Comparison of ENCODE assay signal across 23 cellular contexts in the genomic region with DNA sequence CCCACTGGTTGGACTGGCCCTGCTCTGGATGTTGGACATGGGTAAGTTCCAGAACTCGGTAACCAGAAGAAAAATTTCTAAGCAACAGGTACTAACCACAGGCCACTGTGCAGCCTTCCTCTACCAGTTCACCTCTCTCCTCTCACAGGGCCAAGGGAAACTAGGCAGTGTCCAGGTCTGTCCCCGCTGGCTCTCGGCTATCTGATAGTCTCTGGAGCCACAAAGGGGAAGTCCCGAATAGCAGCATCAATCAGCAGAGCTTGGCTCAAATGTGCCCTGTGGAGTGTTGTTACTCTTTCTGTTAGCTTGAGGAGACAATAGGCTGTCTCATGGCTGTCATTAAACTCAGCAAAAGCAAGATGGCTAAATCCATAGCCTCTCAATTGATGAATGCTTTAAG.
"Had no signal": no experiment of that assay in that cellular context is flagged by ENCODE, and none has a peak within 500 bp of the region (broad histone marks: within the 10 kb centered on the region; RNA-seq: fewer than 3 reads in every experiment).

No MANE protein-coding gene starts in this region.

- H3K27me3 ChIP-seq: colonic mucosa, dorsolateral prefrontal cortex, left lung, neutrophil, pancreas, testis, transverse colon, uterus had no signal

- FAIRE-seq: bronchial epithelial cell, frontal cortex, pancreas had no signal

- H3K36me3 ChIP-seq: colonic mucosa, left lung, neutrophil, pancreas, transverse colon, uterus had no signal

- H3K4me1 ChIP-seq: colonic mucosa, left lung, pancreas, psoas muscle, testis, transverse colon, uterus had no signal

- ATAC-seq: activated CD8-positive, alpha-beta T cell treated with anti-CD3 and anti-CD28 coated beads for 36 hours; activated naive CD8-positive, alpha-beta T cell treated with anti-CD3 and anti-CD28 coated beads, Interleukin-2, amount 50 U/mL, for 24 hours; activated T-cell treated with anti-CD3 and anti-CD28 coated beads, Interleukin-2, amount 50 U/mL, for 4 hours; left lung; pancreas; psoas muscle; T-helper 17 cell had no signal

- H3K4me3 ChIP-seq: colonic mucosa, dorsolateral prefrontal cortex, left lung, lung, pancreas, psoas muscle, testis, transverse colon, uterus had no signal

- H3K27ac ChIP-seq: colonic mucosa, dorsolateral prefrontal cortex, left lung, neutrophil, pancreas, psoas muscle, testis, transverse colon, uterus had no signal

- H3K9me3 ChIP-seq: colonic mucosa, left lung, neutrophil, pancreas, psoas muscle, testis, transverse colon, uterus had no signal

- DNase-seq: activated B cell treated with CpG ODN at 0.5 μM for 24 hours; activated CD4-positive, alpha-beta T cell treated with anti-CD3 and anti-CD28 coated beads, Interleukin-2, amount 50 U/mL, for 1 hour; activated CD8-positive, alpha-beta T cell treated with anti-CD3 and anti-CD28 coated beads for 36 hours; activated naive CD8-positive, alpha-beta T cell treated with anti-CD3 and anti-CD28 coated beads, Interleukin-2, amount 50 U/mL, for 24 hours; activated T-cell treated with anti-CD3 and anti-CD28 coated beads, Interleukin-2, amount 50 U/mL, for 4 hours; colonic mucosa; effector memory CD4-positive, alpha-beta T cell; left lung; naive B cell; nephron progenitor cell; stimulated activated naive CD4-positive, alpha-beta T cell treated with Interleukin-2 at 50 U/mL for 16 hours; T-helper 17 cell; T1000; testis; transverse colon; uterus had no signal
